ENCODE assay signal across 25 cellular contexts in genomic region chr15:69405110-69405509, GRCh38. TPM values are rescaled to one million over a fixed set of nuclear protein-coding genes. Genes with fewer than 3 reads are reported as not detected.
A peak's percentile ranks its signal among the peaks of the same experiment; 100 is the strongest.
DNase-seq lines count a peak whose midpoint lies in the region; ATAC-seq, FAIRE-seq and TF ChIP-seq lines count a peak whose summit lies in the region.
"Had no signal": no experiment of that assay in that cellular context is flagged by ENCODE, and none has a peak within 500 bp of the region (broad histone marks: within the 10 kb centered on the region; RNA-seq: fewer than 3 reads in every experiment).

No MANE protein-coding gene starts in this region.

- 53% methylated on average over 3 of the region's 3 CpGs for WGBS in HepG2 (ENCODE audit: low lambda C conversion rate)
- 63% methylated on average over 3 of the region's 3 CpGs for WGBS in right lobe of liver (ENCODE audit: insufficient coverage, low coverage, low lambda C conversion rate, missing lambda C conversion rate)
- 9% methylated on average over 3 of the region's 3 CpGs for WGBS in K562 (ENCODE audit: insufficient coverage, low coverage, missing lambda C conversion rate)

- no peak for FAIRE-seq in HepG2 (lab: Jason Lieb, UNC)
- no peak for FAIRE-seq in K562 (lab: Jason Lieb, UNC)
- FAIRE-seq in HTR-8/SVneo (lab: Jason Lieb, UNC), result no peak
- FAIRE-seq: A204.1, G401.6, GM12892, H54 had no signal

- H3K27ac ChIP-seq in HepG2 (ENCODE audit: extremely low read length, insufficient read depth, low read length) (no peak overlapping the region), right lobe of liver (no peak overlapping the region), PC-3 (ENCODE audit: low read length) (no peak overlapping the region), K562 (ENCODE audit: extremely low read depth, low read depth, low read length) (no peak overlapping the region), uterus (peak overlapping the region; percentile 4 to 10)
- H3K27ac ChIP-seq: 22Rv1 had no signal

- TF ChIP-seq RAD21 in HepG2 (CRISPR knock-in tag; IDR thresholded peaks at IDR 0.05) (no peak), K562 (CRISPR knock-in tag; conservative IDR thresholded peaks at IDR 0.05 in 1 of 2, IDR thresholded peaks at IDR 0.05 in 1 of 2) (no peak)

- H2AFZ ChIP-seq in HepG2 (ENCODE audit: low read length), result no peak overlapping the region
- H2AFZ ChIP-seq in PC-3 (ENCODE audit: low read length), result no peak overlapping the region
- no peak overlapping the region for H2AFZ ChIP-seq in K562 (ENCODE audit: low read depth, low read length)

- no peak overlapping the region for H3K9ac ChIP-seq in HepG2 (ENCODE audit: insufficient read depth, low read depth, low read length)
- H3K9ac ChIP-seq in PC-3 (ENCODE audit: low read length), result no peak overlapping the region
- H3K9ac ChIP-seq in K562 (ENCODE audit: insufficient read depth in 1 of 2, low read depth in 2 of 2, low read length in 2 of 2), result no peak overlapping the region

- H4K20me1 ChIP-seq in HepG2 (ENCODE audit: insufficient read depth, low read length) (no peaks in the 10 kb centered on the region), PC-3 (ENCODE audit: low read length) (no peaks in the 10 kb centered on the region), K562 (replicated peaks; ENCODE audit: control insufficient read depth, insufficient read depth, low read length) (no peaks in the 10 kb centered on the region)

- CTCF ChIA-PET in HepG2 (lab: Yijun Ruan, JAX; ENCODE audit: low intra/inter-chr PET ratio, low total read pairs) (no interaction called here), PC-3 (lab: Charles Lee) (no interaction called here), K562 (lab: Yijun Ruan, JAX; ENCODE audit: low intra/inter-chr PET ratio) (no interaction called here)

- H3K9me3 ChIP-seq in HepG2 (ENCODE audit: low read length) (no peaks in the 10 kb centered on the region), right lobe of liver (no peaks in the 10 kb centered on the region), PC-3 (ENCODE audit: low read length) (no peaks in the 10 kb centered on the region), K562 (replicated peaks; ENCODE audit: control insufficient read depth, insufficient read depth, low read depth, low read length) (no peaks in the 10 kb centered on the region), uterus (no peaks in the 10 kb centered on the region)
- H3K9me3 ChIP-seq: BE2C, HAP-1 had no signal

- TF ChIP-seq EP300 in HepG2 (IDR thresholded peaks at IDR 0.05; ENCODE audit: low read depth in 2 of 2, low read length in 2 of 2), result no peak
- TF ChIP-seq EP300 in HepG2 (CRISPR knock-in tag; IDR thresholded peaks at IDR 0.05; ENCODE audit: borderline replicate concordance), result no peak
- no peak for TF ChIP-seq EP300 in K562 (IDR thresholded peaks at IDR 0.05; ENCODE audit: low read length)

- no peaks in the 10 kb centered on the region for H3K9me1 ChIP-seq in K562 (ENCODE audit: control insufficient read depth, insufficient read depth, low read length)

- TF ChIP-seq CTCF in HepG2 (CRISPR knock-in tag; IDR thresholded peaks at IDR 0.05) (no peak), right lobe of liver (IDR thresholded peaks at IDR 0.05) (no peak), PC-3 (conservative IDR thresholded peaks at IDR 0.05; ENCODE audit: low read depth, low read length) (no peak), K562 (IDR thresholded peaks at IDR 0.05 in 2 of 3, conservative IDR thresholded peaks at IDR 0.05 in 1 of 3; ENCODE audit: insufficient read depth in 2 of 3, low read depth in 1 of 3, low read length in 3 of 3) (no peak), uterus (IDR thresholded peaks at IDR 0.05) (no peak)

- ATAC-seq in HepG2, result no peak
- no peak for ATAC-seq in right lobe of liver
- peak; percentile 67 for ATAC-seq in PC-3
- ATAC-seq in K562, result no peak

- H3K4me2 ChIP-seq in HepG2 (ENCODE audit: low read depth, low read length) (no peak overlapping the region), PC-3 (ENCODE audit: low read length) (no peak overlapping the region), K562 (ENCODE audit: insufficient read depth, low read length) (no peak overlapping the region)

- H3F3A ChIP-seq in PC-3 (ENCODE audit: low read length, unreplicated experiment), result no peaks in the 10 kb centered on the region

- DNase-seq in HepG2 (ENCODE audit: low spot score) (no peak), right lobe of liver (no peak), PC-3 (no peak), K562 (ENCODE audit: extremely low read depth in 1 of 4, low spot score in 3 of 4) (no peak), uterus (no peak), NCI-H748 treated with DMSO at 0.1 percent for 48 hours (lab: John Stamatoyannopoulos, UW) (no peak), HTR-8/SVneo (ENCODE audit: insufficient read length, low spot score) (no peak), DMS 273 treated with DMSO at 0.1 percent for 48 hours (lab: John Stamatoyannopoulos, UW) (no peak)
- DNase-seq: ACHN; AML-193; BE2C; C1 segment of cervical spinal cord; Calu3; CD4-positive, alpha-beta memory T cell; COR-L47; DMS153; DND-41; GOT3; HFFc6 had no signal

- H3K79me2 ChIP-seq in HepG2 (ENCODE audit: insufficient read depth, low read length), result no peaks in the 10 kb centered on the region
- H3K79me2 ChIP-seq in PC-3 (ENCODE audit: low read length), result no peaks in the 10 kb centered on the region
- no peaks in the 10 kb centered on the region for H3K79me2 ChIP-seq in K562 (ENCODE audit: control insufficient read depth, insufficient read depth, low read length)

- in situ Hi-C loops in HepG2 (cut with HindIII; ENCODE audit: extremely low pct_ligation_motif_present, low pct_unique_long_range_greater_than_20kb) (no loop called here), K562 (cut with MboI) (no loop called here)

- POLR2A ChIA-PET in HepG2 (lab: Yijun Ruan, JAX), result no interaction called here
- POLR2A ChIA-PET in PC-3 (lab: Charles Lee; ENCODE audit: unreplicated experiment), result no interaction called here
- POLR2A ChIA-PET in K562 (lab: Yijun Ruan, JAX), result interaction anchor here (0.6 to 1.2 kb wide), 5 partner anchors 10 to 354 kb away, joined by 3 read pairs; partner anchors contain the start of gene GLCE

- H3K9me2 ChIP-seq in PC-3 (replicated peaks; ENCODE audit: low read length), result no peaks in the 10 kb centered on the region

- BruUV-seq in HepG2 (replicated peaks; lab: Mats Ljungman, UMichigan) (no TSS peak), PC-3 (replicated peaks; lab: Mats Ljungman, UMichigan) (no TSS peak), K562 (replicated peaks; lab: Mats Ljungman, UMichigan) (no TSS peak)

- H3K36me3 ChIP-seq in HepG2 (replicated peaks in 1 of 2; ENCODE audit: control insufficient read depth in 1 of 2, insufficient read depth in 2 of 2, low read length in 2 of 2) (no peaks in the 10 kb centered on the region), right lobe of liver (no peaks in the 10 kb centered on the region), PC-3 (ENCODE audit: low read depth, low read length) (peaks cover 3% of the 10 kb centered on the region; the same call in 1 of the 2 replicates), K562 (ENCODE audit: control insufficient read depth, insufficient read depth, low read length) (no peaks in the 10 kb centered on the region), uterus (no peaks in the 10 kb centered on the region)
- H3K36me3 ChIP-seq: BE2C, HAP-1 had no signal

- no peaks in the 10 kb centered on the region for H3K4me1 ChIP-seq in HepG2 (ENCODE audit: insufficient read depth, low read length)
- H3K4me1 ChIP-seq in right lobe of liver, result no peaks in the 10 kb centered on the region
- H3K4me1 ChIP-seq in PC-3 (ENCODE audit: insufficient read depth, low read length), result peaks cover 3% of the 10 kb centered on the region; the same call in 1 of the 2 replicates
- H3K4me1 ChIP-seq in K562 (replicated peaks in 1 of 2; ENCODE audit: control insufficient read depth in 2 of 2, insufficient read depth in 2 of 2, low read length in 2 of 2), result no peaks in the 10 kb centered on the region
- peaks cover 4 to 5% of the 10 kb centered on the region in 2 donors for H3K4me1 ChIP-seq in uterus

- intact Hi-C loops in HepG2 (cut with micrococcal nuclease; ENCODE audit: unreplicated experiment), result no loop called here
- intact Hi-C loops in right lobe of liver (cut with DNase I), result no loop called here
- intact Hi-C loops in PC-3 (cut with micrococcal nuclease), result no loop called here
- intact Hi-C loops in K562 (cut with micrococcal nuclease), result no loop called here
- intact Hi-C loops in uterus (cut with DNase I; ENCODE audit: low total_unique reads), result no loop called here

- H3K27me3 ChIP-seq in HepG2 (ENCODE audit: control insufficient read depth in 1 of 2, insufficient read depth in 2 of 2, low read length in 2 of 2), result no peaks in the 10 kb centered on the region
- H3K27me3 ChIP-seq in right lobe of liver, result no peaks in the 10 kb centered on the region
- no peaks in the 10 kb centered on the region for H3K27me3 ChIP-seq in PC-3 (ENCODE audit: low read length)
- H3K27me3 ChIP-seq in K562 (ENCODE audit: control insufficient read depth in 2 of 2, insufficient read depth in 2 of 2, low read length in 2 of 2), result peaks cover 0 to 8% of the 10 kb centered on the region in 2 experiments; a peak in 1 of 5 replicates
- H3K27me3 ChIP-seq in uterus, result no peaks in the 10 kb centered on the region
- H3K27me3 ChIP-seq: BE2C had no signal

- no peak for TF ChIP-seq POLR2A in HepG2 (IDR thresholded peaks at IDR 0.05; ENCODE audit: insufficient read depth in 1 of 2, low read depth in 2 of 2, low read length in 2 of 2)
- TF ChIP-seq POLR2A in right lobe of liver (IDR thresholded peaks at IDR 0.05), result no peak
- no peak for TF ChIP-seq POLR2A in K562 (conservative IDR thresholded peaks at IDR 0.05)
- TF ChIP-seq POLR2A in uterus (IDR thresholded peaks at IDR 0.05), result no peak

- H3K4me3 ChIP-seq in HepG2 (replicated peaks in 1 of 3; ENCODE audit: insufficient read depth in 1 of 3, low read depth in 2 of 3, low read length in 3 of 3) (no peak overlapping the region), right lobe of liver (no peak overlapping the region), PC-3 (ENCODE audit: low read length) (no peak overlapping the region), K562 (no peak overlapping the region), uterus (no peak overlapping the region)
- H3K4me3 ChIP-seq: HAP-1 had no signal

RNA-seq across cellular contexts. Expression of gene KIF23, which starts 9.0 kb away (rescaled TPM):
- total RNA-seq in HepG2 (2016; rRNA removed; fragmentation: Illumina TruSeq; extraction: Trizol), result 38.1 and 51.2 TPM in 2 replicates
- 25.1 and 27.8 TPM in 2 replicates for total RNA-seq in HepG2 (2016; cell fraction: cytosol; rRNA removed; fragmentation: Illumina TruSeq; extraction: Trizol; ENCODE audit: low read depth)
- total RNA-seq in HepG2 (2016; cell fraction: insoluble cytoplasmic fraction; rRNA removed; fragmentation: Illumina TruSeq; extraction: Trizol), result 36.6 and 47.8 TPM in 2 replicates
- total RNA-seq in HepG2 (2016; cell fraction: membrane; rRNA removed; fragmentation: Illumina TruSeq; extraction: Trizol), result 11.1 and 11.6 TPM in 2 replicates
- 35.8 and 39.8 TPM in 2 replicates for total RNA-seq in HepG2 (2016; cell fraction: nucleus; rRNA removed; fragmentation: Illumina TruSeq; extraction: Trizol)
- 8.4 and 11.3 TPM in 2 replicates for polyA plus RNA-seq in HepG2 (2011; rRNA removed)
- 3.8 and 5.7 TPM in 2 replicates for polyA plus RNA-seq in HepG2 (2011; cell fraction: cytosol; rRNA removed)
- polyA plus RNA-seq in HepG2 (2011; cell fraction: nucleus; rRNA removed), result 18.6 and 25.3 TPM in 2 replicates
- 6.7 and 12.1 TPM in 2 replicates for polyA plus RNA-seq in HepG2 (2012)
- 1.1 and 1.3 TPM in 2 replicates for polyA plus RNA-seq in HepG2 (2016; cell fraction: cytosol; fragmentation: Illumina TruSeq; extraction: Trizol; ENCODE audit: low read depth)
- 41.4 and 46.9 TPM in 2 replicates for polyA plus RNA-seq in HepG2 (2016; cell fraction: insoluble cytoplasmic fraction; fragmentation: Illumina TruSeq; extraction: Trizol; ENCODE audit: low read depth)
- polyA plus RNA-seq in HepG2 (2016; cell fraction: membrane; fragmentation: Illumina TruSeq; extraction: Trizol; ENCODE audit: low read depth), result 2.8 and 3.7 TPM in 2 replicates
- 51.9 and 52.6 TPM in 2 replicates for polyA plus RNA-seq in HepG2 (2016; cell fraction: nucleus; fragmentation: Illumina TruSeq; extraction: Trizol; ENCODE audit: insufficient read depth, low read depth)
- polyA minus RNA-seq in HepG2 (2011; rRNA and poly(A)+ RNA removed; ENCODE audit: low replicate concordance), result 9.4 and 66.2 TPM in 2 replicates
- polyA minus RNA-seq in HepG2 (2011; cell fraction: cytosol; rRNA and poly(A)+ RNA removed), result 5.4 and 6.8 TPM in 2 replicates
- polyA minus RNA-seq in HepG2 (2011; cell fraction: nucleus; rRNA and poly(A)+ RNA removed), result 19.5 and 25.9 TPM in 2 replicates
- 1 to 10 TPM in 4 of 6 experiments, under 1 TPM in 2; 0.09 to 2.2 (median 1.2) TPM for total RNA-seq in right lobe of liver
- 77.3 and 87.0 TPM in 2 replicates for total RNA-seq in PC-3 (2014; rRNA removed)
- 60.1 and 168 TPM in 2 replicates for total RNA-seq in K562 (2011; cell fraction: chromatin; rRNA removed; ENCODE audit: low replicate concordance)
- total RNA-seq in K562 (2011; cell fraction: nucleolus; rRNA removed), result 19.8 and 33.3 TPM in 2 replicates
- total RNA-seq in K562 (2011; cell fraction: nucleoplasm; rRNA removed), result 58.6 and 62.3 TPM in 2 replicates
- 39.3 and 39.8 TPM in 2 replicates for total RNA-seq in K562 (2014; rRNA removed)
- 58.2 and 63.5 TPM in 2 replicates for total RNA-seq in K562 (2014; rRNA removed; fragmentation: Illumina TruSeq; extraction: Trizol)
- total RNA-seq in K562 (2015; rRNA removed; fragmentation: Illumina TruSeq; extraction: Trizol), result 52.2 and 55.4 TPM in 2 replicates
- total RNA-seq in K562 (2021), result 37.9 and 41.9 TPM in 2 replicates
- 35.0 and 36.6 TPM in 2 replicates for polyA plus RNA-seq in K562 (2011; rRNA removed)
- 6.5 and 16.8 TPM in 2 replicates for polyA plus RNA-seq in K562 (2011; cell fraction: cytosol; rRNA removed)
- 98.6 and 163 TPM in 2 replicates for polyA plus RNA-seq in K562 (2011; cell fraction: nucleus; rRNA removed)
- 25.8 and 35.5 TPM in 2 replicates for polyA plus RNA-seq in K562 (2012)
- polyA plus RNA-seq in K562 (2014; fragmentation: Illumina TruSeq; extraction: Trizol), result 45.4 and 51.0 TPM in 2 replicates
- polyA plus RNA-seq in K562 (2014; fragmentation: Nextera tagmentation; extraction: Ambion mirVana), result 10 to 100 TPM; 29.4 to 45.7 TPM
- polyA plus RNA-seq in K562 (2014; rRNA removed), result 30.1 and 37.1 TPM in 2 replicates
- polyA minus RNA-seq in K562 (2011; rRNA and poly(A)+ RNA removed), result 66.2 and 68.8 TPM in 2 replicates
- polyA minus RNA-seq in K562 (2011; cell fraction: cytosol; rRNA and poly(A)+ RNA removed), result 20.0 and 25.1 TPM in 2 replicates
- 34.1 and 63.0 TPM in 2 replicates for polyA minus RNA-seq in K562 (2011; cell fraction: nucleus; rRNA and poly(A)+ RNA removed)
- 10 to 100 TPM in 1 of 4 donors, 1 to 10 TPM in 3; 2.6 to 39.3 (median 4.3) TPM for total RNA-seq in uterus
- polyA plus RNA-seq: CD4-positive, alpha-beta memory T cell had no signal

RNA-seq across cellular contexts. Expression of gene RPLP1, which starts 47.5 kb away (rescaled TPM):
- total RNA-seq in HepG2 (2016; rRNA removed; fragmentation: Illumina TruSeq; extraction: Trizol), result 797 and 817 TPM in 2 replicates
- total RNA-seq in HepG2 (2016; cell fraction: cytosol; rRNA removed; fragmentation: Illumina TruSeq; extraction: Trizol; ENCODE audit: low read depth), result 2,715 and 2,875 TPM in 2 replicates
- total RNA-seq in HepG2 (2016; cell fraction: insoluble cytoplasmic fraction; rRNA removed; fragmentation: Illumina TruSeq; extraction: Trizol), result 770 and 847 TPM in 2 replicates
- total RNA-seq in HepG2 (2016; cell fraction: membrane; rRNA removed; fragmentation: Illumina TruSeq; extraction: Trizol), result 2,691 and 2,904 TPM in 2 replicates
- 376 and 425 TPM in 2 replicates for total RNA-seq in HepG2 (2016; cell fraction: nucleus; rRNA removed; fragmentation: Illumina TruSeq; extraction: Trizol)
- polyA plus RNA-seq in HepG2 (2011; rRNA removed), result 929 and 1,118 TPM in 2 replicates
- polyA plus RNA-seq in HepG2 (2011; cell fraction: cytosol; rRNA removed), result 1,248 and 1,609 TPM in 2 replicates
- 481 and 511 TPM in 2 replicates for polyA plus RNA-seq in HepG2 (2011; cell fraction: nucleus; rRNA removed)
- 1,800 and 1,929 TPM in 2 replicates for polyA plus RNA-seq in HepG2 (2012)
- polyA plus RNA-seq in HepG2 (2016; cell fraction: cytosol; fragmentation: Illumina TruSeq; extraction: Trizol; ENCODE audit: low read depth), result 7,466 and 8,712 TPM in 2 replicates
- polyA plus RNA-seq in HepG2 (2016; cell fraction: insoluble cytoplasmic fraction; fragmentation: Illumina TruSeq; extraction: Trizol; ENCODE audit: low read depth), result 1,627 and 1,657 TPM in 2 replicates
- 6,180 and 6,214 TPM in 2 replicates for polyA plus RNA-seq in HepG2 (2016; cell fraction: membrane; fragmentation: Illumina TruSeq; extraction: Trizol; ENCODE audit: low read depth)
- 1,328 and 1,370 TPM in 2 replicates for polyA plus RNA-seq in HepG2 (2016; cell fraction: nucleus; fragmentation: Illumina TruSeq; extraction: Trizol; ENCODE audit: insufficient read depth, low read depth)
- polyA minus RNA-seq in HepG2 (2011; rRNA and poly(A)+ RNA removed; ENCODE audit: low replicate concordance), result 1,160 and 1,197 TPM in 2 replicates
- 1,916 and 2,042 TPM in 2 replicates for polyA minus RNA-seq in HepG2 (2011; cell fraction: cytosol; rRNA and poly(A)+ RNA removed)
- polyA minus RNA-seq in HepG2 (2011; cell fraction: nucleus; rRNA and poly(A)+ RNA removed), result 190 and 217 TPM in 2 replicates
- total RNA-seq in right lobe of liver, result 100 to 1,000 TPM; 164 to 536 (median 471) TPM
- total RNA-seq in PC-3 (2014; rRNA removed), result 216 and 253 TPM in 2 replicates
- total RNA-seq in K562 (2011; cell fraction: chromatin; rRNA removed; ENCODE audit: low replicate concordance), result 174 and 228 TPM in 2 replicates
- 391 and 425 TPM in 2 replicates for total RNA-seq in K562 (2011; cell fraction: nucleolus; rRNA removed)
- 447 and 925 TPM in 2 replicates for total RNA-seq in K562 (2011; cell fraction: nucleoplasm; rRNA removed)
- total RNA-seq in K562 (2014; rRNA removed), result 529 and 1,012 TPM in 2 replicates
- 75.0 and 76.3 TPM in 2 replicates for total RNA-seq in K562 (2014; rRNA removed; fragmentation: Illumina TruSeq; extraction: Trizol)
- total RNA-seq in K562 (2015; rRNA removed; fragmentation: Illumina TruSeq; extraction: Trizol), result 348 and 354 TPM in 2 replicates
- 2,904 and 3,053 TPM in 2 replicates for total RNA-seq in K562 (2021)
- polyA plus RNA-seq in K562 (2011; rRNA removed), result 847 and 1,576 TPM in 2 replicates
- 1,671 and 2,235 TPM in 2 replicates for polyA plus RNA-seq in K562 (2011; cell fraction: cytosol; rRNA removed)
- 951 and 1,033 TPM in 2 replicates for polyA plus RNA-seq in K562 (2011; cell fraction: nucleus; rRNA removed)
- 3,121 and 3,201 TPM in 2 replicates for polyA plus RNA-seq in K562 (2012)
- 629 and 1,170 TPM in 2 replicates for polyA plus RNA-seq in K562 (2014; fragmentation: Illumina TruSeq; extraction: Trizol)
- polyA plus RNA-seq in K562 (2014; fragmentation: Nextera tagmentation; extraction: Ambion mirVana), result 1,000 to 10,000 TPM; 2,333 to 2,378 TPM
- polyA plus RNA-seq in K562 (2014; rRNA removed), result 1,119 and 1,211 TPM in 2 replicates
- polyA minus RNA-seq in K562 (2011; rRNA and poly(A)+ RNA removed), result 279 and 315 TPM in 2 replicates
- polyA minus RNA-seq in K562 (2011; cell fraction: cytosol; rRNA and poly(A)+ RNA removed), result 3,516 and 4,843 TPM in 2 replicates
- 192 and 341 TPM in 2 replicates for polyA minus RNA-seq in K562 (2011; cell fraction: nucleus; rRNA and poly(A)+ RNA removed)
- total RNA-seq in uterus, result 1,000 to 10,000 TPM in 3 of 4 donors, 10 to 100 TPM in 1; 61.5 to 2,786 (median 1,440) TPM

Comparison
In these comparisons a context has a peak if more than half of its experiments do, and no peak if none do; other contexts are left out.
1. H3K27ac ChIP-seq: peak in uterus (2 of 2); none in HepG2 (single experiment), right lobe of liver (0 of 3), PC-3 (single experiment) and K562 (single experiment).
2. Of the 241 proteins assayed by ChIP-seq in both HepG2 and K562: peak only in HepG2: MAFF; only in K562: none; in both: MAFK; in neither: 239.